In the genomic region with DNA sequence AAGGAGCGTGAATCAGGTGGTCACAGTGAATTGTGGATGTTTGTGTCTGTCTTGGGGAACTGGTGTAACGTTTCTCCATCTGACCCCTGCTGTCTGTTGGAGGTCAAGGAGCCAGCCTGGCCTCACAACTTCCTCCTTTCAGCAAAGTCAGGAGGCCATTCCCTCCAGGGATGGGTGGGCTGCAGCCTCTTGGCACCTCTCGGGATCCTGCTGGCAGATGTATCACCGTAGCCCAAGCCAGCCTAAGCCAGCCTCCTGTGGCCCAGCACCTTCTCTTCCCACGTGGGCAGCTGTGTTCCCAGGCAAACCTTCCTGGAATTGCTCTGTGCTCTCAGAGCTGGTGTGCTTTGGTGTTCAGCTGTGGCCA, we compare ENCODE assay signal across 11 cellular contexts. TPM values are rescaled to one million over a fixed set of nuclear protein-coding genes. Genes with fewer than 3 reads are reported as not detected.
DNase-seq lines count a peak whose midpoint lies in the region; ATAC-seq lines count a peak whose summit lies in the region.
"Had no signal": no experiment of that assay in that cellular context is flagged by ENCODE, and none has a peak within 500 bp of the region (broad histone marks: within the 10 kb centered on the region; RNA-seq: fewer than 3 reads in every experiment).

No MANE protein-coding gene starts in this region.

- H3K27me3 Mint-ChIP-seq in activated T-cell treated with anti-CD3 and anti-CD28 coated beads, Interleukin-2, amount 50 U/mL, for 4 hours (ENCODE audit: low read depth) = no peaks in the 10 kb centered on the region

- H3K36me3 Mint-ChIP-seq in activated T-cell treated with anti-CD3 and anti-CD28 coated beads, Interleukin-2, amount 50 U/mL, for 4 hours (ENCODE audit: insufficient read depth) = peaks cover 13% of the 10 kb centered on the region

- H3K4me1 Mint-ChIP-seq in activated T-cell treated with anti-CD3 and anti-CD28 coated beads, Interleukin-2, amount 50 U/mL, for 4 hours (ENCODE audit: low read depth) = peaks cover 66% of the 10 kb centered on the region

- no peak for DNase-seq in activated T-cell treated with anti-CD3 and anti-CD28 coated beads, Interleukin-2, amount 50 U/mL, for 4 hours
- DNase-seq in activated T-cell treated with anti-CD3 and anti-CD28 coated beads for 4 hours (no peak), NCI-H524 (lab: John Stamatoyannopoulos, UW) (peak; percentile 28 to 61), dermis blood vessel endothelial cell (peak; percentile 23), renal cortical epithelial cell (ENCODE audit: low read depth) (peak; percentile 32), putamen (ENCODE audit: low spot score) (no peak)
- DNase-seq in activated CD8-positive, alpha-beta memory T cell treated with anti-CD3 and anti-CD28 coated beads for 24 hours = no peak
- DNase-seq: BE2C had no signal

- peaks cover 6% of the 10 kb centered on the region for H3K9me3 Mint-ChIP-seq in activated T-cell treated with anti-CD3 and anti-CD28 coated beads, Interleukin-2, amount 50 U/mL, for 4 hours

- peak overlapping the region; percentile 82 for H3K4me3 Mint-ChIP-seq in activated T-cell treated with anti-CD3 and anti-CD28 coated beads, Interleukin-2, amount 50 U/mL, for 4 hours

- no peak for ATAC-seq in activated T-cell treated with anti-CD3 and anti-CD28 coated beads, Interleukin-2, amount 50 U/mL, for 4 hours
- ATAC-seq in HG02870 (IDR thresholded peaks at IDR 0.05; ENCODE audit: unreplicated experiment) = no peak
- ATAC-seq: activated CD4-positive, CD25-positive, alpha-beta regulatory T cell treated with anti-CD3 and anti-CD28 coated beads, Interleukin-2, amount 50 U/mL, for 24 hours; body of pancreas had no signal

RNA-seq across cellular contexts. Expression of a gene that starts 30.5 kb away (rescaled TPM):
- 10 to 100 TPM; 40.8 to 44.7 (median 43.3) TPM for total RNA-seq in activated T-cell treated with anti-CD3 and anti-CD28 coated beads, Interleukin-2, amount 50 U/mL, for 4 hours
- total RNA-seq in dermis blood vessel endothelial cell = 72.2 and 72.4 TPM in 2 replicates
- 64.9 and 90.2 TPM in 2 replicates for total RNA-seq in renal cortical epithelial cell

Comparison
In these comparisons a context has a peak if more than half of its experiments do, and no peak if none do; other contexts are left out.
1. DNase-seq: peak in NCI-H524 (2 of 2), dermis blood vessel endothelial cell (single experiment) and renal cortical epithelial cell (single experiment); none in activated T-cell treated with anti-CD3 and anti-CD28 coated beads, Interleukin-2, amount 50 U/mL, for 4 hours (single experiment), activated T-cell treated with anti-CD3 and anti-CD28 coated beads for 4 hours (single experiment), activated CD8-positive, alpha-beta memory T cell treated with anti-CD3 and anti-CD28 coated beads for 24 hours (single experiment) and putamen (single experiment).